9 cellular contexts compared by ENCODE assay signal in genomic region chr22:41415554-41415953, GRCh38. TPM values are rescaled to one million over a fixed set of nuclear protein-coding genes. Genes with fewer than 3 reads are reported as not detected.
DNase-seq lines count a peak whose midpoint lies in the region; ATAC-seq, FAIRE-seq and TF ChIP-seq lines count a peak whose summit lies in the region.
"Had no signal": no experiment of that assay in that cellular context is flagged by ENCODE, and none has a peak within 500 bp of the region (broad histone marks: within the 10 kb centered on the region; RNA-seq: fewer than 3 reads in every experiment).

No MANE protein-coding gene starts in this region.

- H3K4me1 Mint-ChIP-seq in activated CD4-positive, alpha-beta T cell treated with anti-CD3 and anti-CD28 coated beads, Interleukin-2, amount 10 ng/mL, durations not matched to agents 24 days and 14 days, result peaks cover 23% of the 10 kb centered on the region
- peaks cover 31% of the 10 kb centered on the region for H3K4me1 Mint-ChIP-seq in activated CD4-positive, alpha-beta memory T cell treated with anti-CD3 and anti-CD28 coated beads, Interleukin-2, amount 10 ng/mL, durations not matched to agents 7 days and 5 days

- H3K9me3 Mint-ChIP-seq in activated CD4-positive, alpha-beta T cell treated with anti-CD3 and anti-CD28 coated beads, Interleukin-2, amount 10 ng/mL, durations not matched to agents 24 days and 14 days, result no peaks in the 10 kb centered on the region
- no peaks in the 10 kb centered on the region for H3K9me3 Mint-ChIP-seq in activated CD4-positive, alpha-beta memory T cell treated with anti-CD3 and anti-CD28 coated beads, Interleukin-2, amount 10 ng/mL, durations not matched to agents 7 days and 5 days

- peaks cover 14% of the 10 kb centered on the region for H3K79me2 ChIP-seq in HepG2 (ENCODE audit: insufficient read depth, low read length)

- H3K4me1 ChIP-seq in HepG2 (ENCODE audit: insufficient read depth, low read length), result peaks cover 61% of the 10 kb centered on the region
- H3K4me1 ChIP-seq in stomach smooth muscle (ENCODE audit: control insufficient read depth, insufficient read depth, low read length), result peaks cover 74% of the 10 kb centered on the region

- no peak for ATAC-seq in HepG2
- no peak for ATAC-seq in HG03045 (IDR thresholded peaks at IDR 0.05; ENCODE audit: unreplicated experiment)

- peak overlapping the region; percentile 99 for H3K4me2 ChIP-seq in HepG2 (ENCODE audit: low read depth, low read length)

- H2AFZ ChIP-seq in HepG2 (ENCODE audit: low read length), result no peak overlapping the region

- H3K36me3 Mint-ChIP-seq in activated CD4-positive, alpha-beta T cell treated with anti-CD3 and anti-CD28 coated beads, Interleukin-2, amount 10 ng/mL, durations not matched to agents 24 days and 14 days (ENCODE audit: low read depth), result peaks cover 16% of the 10 kb centered on the region
- peaks cover 10% of the 10 kb centered on the region for H3K36me3 Mint-ChIP-seq in activated CD4-positive, alpha-beta memory T cell treated with anti-CD3 and anti-CD28 coated beads, Interleukin-2, amount 10 ng/mL, durations not matched to agents 7 days and 5 days (ENCODE audit: low read depth)

- no peak for TF ChIP-seq POLR2A in HepG2 (IDR thresholded peaks at IDR 0.05; ENCODE audit: insufficient read depth in 1 of 2, low read depth in 2 of 2, low read length in 2 of 2)

- no peak for TF ChIP-seq RAD21 in HepG2 (CRISPR knock-in tag; IDR thresholded peaks at IDR 0.05)

- POLR2A ChIA-PET in activated CD4-positive, alpha-beta memory T cell treated with anti-CD3 and anti-CD28 coated beads, Interleukin-2, amount 10 ng/mL, durations not matched to agents 7 days and 5 days (lab: Charles Lee), result interaction anchor here (3.6 kb wide), 1 partner anchor 53 kb away, joined by 20 read pairs; the partner anchor contains the start of genes ACO2 and PHF5A
- POLR2A ChIA-PET in HepG2 (lab: Yijun Ruan, JAX), result interaction anchor here (1.0 to 1.9 kb wide), 2 partner anchors 34 to 174 kb away, joined by 3 to 6 read pairs; partner anchors contain the start of genes PMM1 and TEF

- intact Hi-C loops in activated CD4-positive, alpha-beta T cell treated with anti-CD3 and anti-CD28 coated beads, Interleukin-2, amount 10 ng/mL, durations not matched to agents 24 days and 14 days (cut with micrococcal nuclease), result no loop called here
- intact Hi-C loops in HepG2 (cut with micrococcal nuclease; ENCODE audit: unreplicated experiment) (no loop called here), posterior cingulate gyrus (cut with DNase I) (no loop called here)

- FAIRE-seq in HepG2 (lab: Jason Lieb, UNC), result no peak

- no peaks in the 10 kb centered on the region for H3K27me3 Mint-ChIP-seq in activated CD4-positive, alpha-beta T cell treated with anti-CD3 and anti-CD28 coated beads, Interleukin-2, amount 10 ng/mL, durations not matched to agents 24 days and 14 days
- H3K27me3 Mint-ChIP-seq in activated CD4-positive, alpha-beta memory T cell treated with anti-CD3 and anti-CD28 coated beads, Interleukin-2, amount 10 ng/mL, durations not matched to agents 7 days and 5 days, result no peaks in the 10 kb centered on the region

- no peaks in the 10 kb centered on the region for H3K9me3 ChIP-seq in HepG2 (ENCODE audit: low read length)
- H3K9me3 ChIP-seq in stomach smooth muscle (ENCODE audit: control insufficient read depth in 2 of 2, low read length in 2 of 2), result no peaks in the 10 kb centered on the region

- no TSS peak for BruUV-seq in HepG2 (replicated peaks; lab: Mats Ljungman, UMichigan)

- H4K20me1 ChIP-seq in HepG2 (ENCODE audit: insufficient read depth, low read length), result no peaks in the 10 kb centered on the region

- peak overlapping the region; percentile 99 for H3K27ac ChIP-seq in HepG2 (ENCODE audit: extremely low read length, insufficient read depth, low read length)
- H3K27ac ChIP-seq in stomach smooth muscle (ENCODE audit: low read length), result peak overlapping the region; percentile 100
- H3K27ac ChIP-seq: cardiac muscle cell had no signal

- no peak for DNase-seq in activated CD4-positive, alpha-beta T cell treated with anti-CD3 and anti-CD28 coated beads, Interleukin-2, amount 10 ng/mL, durations not matched to agents 24 days and 14 days
- no peak for DNase-seq in activated CD4-positive, alpha-beta T cell treated with anti-CD3 and anti-CD28 coated beads for 48 hours
- DNase-seq in activated CD4-positive, alpha-beta memory T cell treated with anti-CD3 and anti-CD28 coated beads, Interleukin-2, amount 10 ng/mL, durations not matched to agents 7 days and 5 days, result no peak
- DNase-seq in HepG2 (ENCODE audit: low spot score) (no peak), middle frontal gyrus (ENCODE audit: extremely low spot score, low spot score) (no peak), posterior cingulate gyrus (no peak)

- TF ChIP-seq EP300 in HepG2 (IDR thresholded peaks at IDR 0.05; ENCODE audit: low read depth in 2 of 2, low read length in 2 of 2) (no peak), HepG2 (CRISPR knock-in tag; IDR thresholded peaks at IDR 0.05; ENCODE audit: borderline replicate concordance) (no peak)

- peak overlapping the region; percentile 60 for H3K27ac Mint-ChIP-seq in activated CD4-positive, alpha-beta T cell treated with anti-CD3 and anti-CD28 coated beads, Interleukin-2, amount 10 ng/mL, durations not matched to agents 24 days and 14 days
- peak overlapping the region; percentile 62 for H3K27ac Mint-ChIP-seq in activated CD4-positive, alpha-beta memory T cell treated with anti-CD3 and anti-CD28 coated beads, Interleukin-2, amount 10 ng/mL, durations not matched to agents 7 days and 5 days

- H3K36me3 ChIP-seq in HepG2 (replicated peaks in 1 of 2; ENCODE audit: control insufficient read depth in 1 of 2, insufficient read depth in 2 of 2, low read length in 2 of 2) (no peaks in the 10 kb centered on the region), stomach smooth muscle (ENCODE audit: control insufficient read depth in 2 of 2, insufficient read depth in 2 of 2, low read length in 2 of 2) (no peaks in the 10 kb centered on the region)
- H3K36me3 ChIP-seq: cardiac muscle cell had no signal

- no peaks in the 10 kb centered on the region; a peak in 1 of 5 replicates for H3K27me3 ChIP-seq in HepG2 (ENCODE audit: control insufficient read depth in 1 of 2, insufficient read depth in 2 of 2, low read length in 2 of 2)
- no peaks in the 10 kb centered on the region for H3K27me3 ChIP-seq in stomach smooth muscle (ENCODE audit: control insufficient read depth in 1 of 2, insufficient read depth in 2 of 2, low read length in 2 of 2)
- H3K27me3 ChIP-seq: cardiac muscle cell had no signal

- H3K9ac ChIP-seq in HepG2 (ENCODE audit: insufficient read depth, low read depth, low read length) (peak overlapping the region; percentile 44), stomach smooth muscle (ENCODE audit: low read length in 2 of 2) (peak overlapping the region; percentile 21 to 53)

- H3K4me3 Mint-ChIP-seq in activated CD4-positive, alpha-beta T cell treated with anti-CD3 and anti-CD28 coated beads, Interleukin-2, amount 10 ng/mL, durations not matched to agents 24 days and 14 days, result peak overlapping the region; percentile 99
- peak overlapping the region; percentile 97 for H3K4me3 Mint-ChIP-seq in activated CD4-positive, alpha-beta memory T cell treated with anti-CD3 and anti-CD28 coated beads, Interleukin-2, amount 10 ng/mL, durations not matched to agents 7 days and 5 days

- TF ChIP-seq CTCF in HepG2 (CRISPR knock-in tag; IDR thresholded peaks at IDR 0.05), result no peak

- CTCF ChIA-PET in activated CD4-positive, alpha-beta memory T cell treated with anti-CD3 and anti-CD28 coated beads, Interleukin-2, amount 10 ng/mL, durations not matched to agents 7 days and 5 days (lab: Charles Lee), result no interaction called here
- CTCF ChIA-PET in HepG2 (lab: Yijun Ruan, JAX; ENCODE audit: low intra/inter-chr PET ratio, low total read pairs), result no interaction called here

- 92% methylated on average over 3 of the region's 4 CpGs for WGBS in HepG2 (ENCODE audit: low lambda C conversion rate)

- H3K4me3 ChIP-seq in HepG2 (replicated peaks in 1 of 3; ENCODE audit: insufficient read depth in 1 of 3, low read depth in 2 of 3, low read length in 3 of 3) (peak overlapping the region in 1 of 3 experiments; percentile 95; a peak in 2 of 6 replicates), stomach smooth muscle (ENCODE audit: low read length in 2 of 2) (peak overlapping the region; percentile 22 to 29)
- H3K4me3 ChIP-seq: cardiac muscle cell had no signal

- in situ Hi-C loops in HepG2 (cut with HindIII; ENCODE audit: extremely low pct_ligation_motif_present, low pct_unique_long_range_greater_than_20kb), result no loop called here

RNA-seq across cellular contexts. Expression of gene TOB2, which starts 31.0 kb away (rescaled TPM):
- 41.4 and 42.7 TPM in 2 replicates for total RNA-seq in activated CD4-positive, alpha-beta T cell treated with anti-CD3 and anti-CD28 coated beads, Interleukin-2, amount 10 ng/mL, durations not matched to agents 24 days and 14 days
- total RNA-seq in activated CD4-positive, alpha-beta memory T cell treated with anti-CD3 and anti-CD28 coated beads, Interleukin-2, amount 10 ng/mL, durations not matched to agents 7 days and 5 days, result 10 to 100 TPM; 38.7 to 41.2 TPM
- 13.7 and 16.7 TPM in 2 replicates for total RNA-seq in HepG2 (2016; rRNA removed; fragmentation: Illumina TruSeq; extraction: Trizol)
- total RNA-seq in HepG2 (2016; cell fraction: cytosol; rRNA removed; fragmentation: Illumina TruSeq; extraction: Trizol; ENCODE audit: low read depth), result 2.7 and 2.9 TPM in 2 replicates
- total RNA-seq in HepG2 (2016; cell fraction: insoluble cytoplasmic fraction; rRNA removed; fragmentation: Illumina TruSeq; extraction: Trizol), result 14.1 and 14.3 TPM in 2 replicates
- total RNA-seq in HepG2 (2016; cell fraction: membrane; rRNA removed; fragmentation: Illumina TruSeq; extraction: Trizol), result 14.6 and 15.0 TPM in 2 replicates
- 14.9 and 16.2 TPM in 2 replicates for total RNA-seq in HepG2 (2016; cell fraction: nucleus; rRNA removed; fragmentation: Illumina TruSeq; extraction: Trizol)
- polyA plus RNA-seq in HepG2 (2011; rRNA removed), result 12.2 and 14.3 TPM in 2 replicates
- polyA plus RNA-seq in HepG2 (2011; cell fraction: cytosol; rRNA removed), result 9.6 and 10.9 TPM in 2 replicates
- polyA plus RNA-seq in HepG2 (2011; cell fraction: nucleus; rRNA removed), result 20.7 and 21.6 TPM in 2 replicates
- 12.6 and 16.8 TPM in 2 replicates for polyA plus RNA-seq in HepG2 (2012)
- 2.0 TPM in 2 replicates for polyA plus RNA-seq in HepG2 (2016; cell fraction: cytosol; fragmentation: Illumina TruSeq; extraction: Trizol; ENCODE audit: low read depth)
- polyA plus RNA-seq in HepG2 (2016; cell fraction: insoluble cytoplasmic fraction; fragmentation: Illumina TruSeq; extraction: Trizol; ENCODE audit: low read depth), result 19.1 and 21.8 TPM in 2 replicates
- 8.7 and 9.6 TPM in 2 replicates for polyA plus RNA-seq in HepG2 (2016; cell fraction: membrane; fragmentation: Illumina TruSeq; extraction: Trizol; ENCODE audit: low read depth)
- polyA plus RNA-seq in HepG2 (2016; cell fraction: nucleus; fragmentation: Illumina TruSeq; extraction: Trizol; ENCODE audit: insufficient read depth, low read depth), result 31.0 and 32.7 TPM in 2 replicates
- polyA minus RNA-seq in HepG2 (2011; rRNA and poly(A)+ RNA removed; ENCODE audit: low replicate concordance), result 15.4 and 25.4 TPM in 2 replicates
- polyA minus RNA-seq in HepG2 (2011; cell fraction: cytosol; rRNA and poly(A)+ RNA removed), result 14.9 TPM in 2 replicates
- 8.5 and 10.2 TPM in 2 replicates for polyA minus RNA-seq in HepG2 (2011; cell fraction: nucleus; rRNA and poly(A)+ RNA removed)

RNA-seq across cellular contexts. Expression of gene TEF, which starts 33.8 kb away (rescaled TPM):
- total RNA-seq in activated CD4-positive, alpha-beta T cell treated with anti-CD3 and anti-CD28 coated beads, Interleukin-2, amount 10 ng/mL, durations not matched to agents 24 days and 14 days, result 2.0 and 2.1 TPM in 2 replicates
- 1 to 10 TPM; 2.3 to 3.3 TPM for total RNA-seq in activated CD4-positive, alpha-beta memory T cell treated with anti-CD3 and anti-CD28 coated beads, Interleukin-2, amount 10 ng/mL, durations not matched to agents 7 days and 5 days
- 7.6 and 8.2 TPM in 2 replicates for total RNA-seq in HepG2 (2016; rRNA removed; fragmentation: Illumina TruSeq; extraction: Trizol)
- total RNA-seq in HepG2 (2016; cell fraction: cytosol; rRNA removed; fragmentation: Illumina TruSeq; extraction: Trizol; ENCODE audit: low read depth), result 1.2 and 1.4 TPM in 2 replicates
- 6.8 and 7.9 TPM in 2 replicates for total RNA-seq in HepG2 (2016; cell fraction: insoluble cytoplasmic fraction; rRNA removed; fragmentation: Illumina TruSeq; extraction: Trizol)
- 4.4 and 4.7 TPM in 2 replicates for total RNA-seq in HepG2 (2016; cell fraction: membrane; rRNA removed; fragmentation: Illumina TruSeq; extraction: Trizol)
- 4.9 and 6.0 TPM in 2 replicates for total RNA-seq in HepG2 (2016; cell fraction: nucleus; rRNA removed; fragmentation: Illumina TruSeq; extraction: Trizol)
- 11.2 and 13.9 TPM in 2 replicates for polyA plus RNA-seq in HepG2 (2011; rRNA removed)
- polyA plus RNA-seq in HepG2 (2011; cell fraction: cytosol; rRNA removed), result 7.0 and 7.4 TPM in 2 replicates
- 11.3 and 13.2 TPM in 2 replicates for polyA plus RNA-seq in HepG2 (2011; cell fraction: nucleus; rRNA removed)
- polyA plus RNA-seq in HepG2 (2012), result 4.4 and 5.9 TPM in 2 replicates
- polyA plus RNA-seq in HepG2 (2016; cell fraction: cytosol; fragmentation: Illumina TruSeq; extraction: Trizol; ENCODE audit: low read depth), result 0.47 and 0.59 TPM in 2 replicates
- polyA plus RNA-seq in HepG2 (2016; cell fraction: insoluble cytoplasmic fraction; fragmentation: Illumina TruSeq; extraction: Trizol; ENCODE audit: low read depth), result 5.6 and 6.0 TPM in 2 replicates
- polyA plus RNA-seq in HepG2 (2016; cell fraction: membrane; fragmentation: Illumina TruSeq; extraction: Trizol; ENCODE audit: low read depth), result 2.1 and 2.3 TPM in 2 replicates
- 7.1 and 7.2 TPM in 2 replicates for polyA plus RNA-seq in HepG2 (2016; cell fraction: nucleus; fragmentation: Illumina TruSeq; extraction: Trizol; ENCODE audit: insufficient read depth, low read depth)
- polyA minus RNA-seq in HepG2 (2011; rRNA and poly(A)+ RNA removed; ENCODE audit: low replicate concordance), result 7.9 and 26.0 TPM in 2 replicates
- polyA minus RNA-seq in HepG2 (2011; cell fraction: cytosol; rRNA and poly(A)+ RNA removed), result 7.2 and 7.3 TPM in 2 replicates
- polyA minus RNA-seq in HepG2 (2011; cell fraction: nucleus; rRNA and poly(A)+ RNA removed), result 4.7 and 5.0 TPM in 2 replicates

RNA-seq across cellular contexts. Expression of gene PHF5A, which starts 52.9 kb away (rescaled TPM):
- 90.3 and 98.3 TPM in 2 replicates for total RNA-seq in activated CD4-positive, alpha-beta T cell treated with anti-CD3 and anti-CD28 coated beads, Interleukin-2, amount 10 ng/mL, durations not matched to agents 24 days and 14 days
- total RNA-seq in activated CD4-positive, alpha-beta memory T cell treated with anti-CD3 and anti-CD28 coated beads, Interleukin-2, amount 10 ng/mL, durations not matched to agents 7 days and 5 days, result 10 to 100 TPM; 43.9 to 55.3 TPM
- 105 and 154 TPM in 2 replicates for total RNA-seq in HepG2 (2016; rRNA removed; fragmentation: Illumina TruSeq; extraction: Trizol)
- 34.8 TPM in 2 replicates for total RNA-seq in HepG2 (2016; cell fraction: cytosol; rRNA removed; fragmentation: Illumina TruSeq; extraction: Trizol; ENCODE audit: low read depth)
- 107 and 165 TPM in 2 replicates for total RNA-seq in HepG2 (2016; cell fraction: insoluble cytoplasmic fraction; rRNA removed; fragmentation: Illumina TruSeq; extraction: Trizol)
- total RNA-seq in HepG2 (2016; cell fraction: membrane; rRNA removed; fragmentation: Illumina TruSeq; extraction: Trizol), result 55.9 and 58.9 TPM in 2 replicates
- 38.4 and 43.4 TPM in 2 replicates for total RNA-seq in HepG2 (2016; cell fraction: nucleus; rRNA removed; fragmentation: Illumina TruSeq; extraction: Trizol)
- 50.7 and 56.6 TPM in 2 replicates for polyA plus RNA-seq in HepG2 (2011; rRNA removed)
- polyA plus RNA-seq in HepG2 (2011; cell fraction: cytosol; rRNA removed), result 43.0 and 50.6 TPM in 2 replicates
- 14.8 and 17.9 TPM in 2 replicates for polyA plus RNA-seq in HepG2 (2011; cell fraction: nucleus; rRNA removed)
- 42.0 and 46.3 TPM in 2 replicates for polyA plus RNA-seq in HepG2 (2012)
- polyA plus RNA-seq in HepG2 (2016; cell fraction: cytosol; fragmentation: Illumina TruSeq; extraction: Trizol; ENCODE audit: low read depth), result 22.7 and 24.1 TPM in 2 replicates
- 141 and 153 TPM in 2 replicates for polyA plus RNA-seq in HepG2 (2016; cell fraction: insoluble cytoplasmic fraction; fragmentation: Illumina TruSeq; extraction: Trizol; ENCODE audit: low read depth)
- polyA plus RNA-seq in HepG2 (2016; cell fraction: membrane; fragmentation: Illumina TruSeq; extraction: Trizol; ENCODE audit: low read depth), result 38.6 and 42.2 TPM in 2 replicates
- polyA plus RNA-seq in HepG2 (2016; cell fraction: nucleus; fragmentation: Illumina TruSeq; extraction: Trizol; ENCODE audit: insufficient read depth, low read depth), result 44.4 and 50.2 TPM in 2 replicates
- 22.2 and 41.1 TPM in 2 replicates for polyA minus RNA-seq in HepG2 (2011; rRNA and poly(A)+ RNA removed; ENCODE audit: low replicate concordance)
- 11.8 and 12.4 TPM in 2 replicates for polyA minus RNA-seq in HepG2 (2011; cell fraction: cytosol; rRNA and poly(A)+ RNA removed)
- 14.3 and 15.1 TPM in 2 replicates for polyA minus RNA-seq in HepG2 (2011; cell fraction: nucleus; rRNA and poly(A)+ RNA removed)

RNA-seq across cellular contexts. Expression of gene ACO2, which starts 53.4 kb away (rescaled TPM):
- 103 and 104 TPM in 2 replicates for total RNA-seq in activated CD4-positive, alpha-beta T cell treated with anti-CD3 and anti-CD28 coated beads, Interleukin-2, amount 10 ng/mL, durations not matched to agents 24 days and 14 days
- 10 to 100 TPM; 69.9 to 72.2 TPM for total RNA-seq in activated CD4-positive, alpha-beta memory T cell treated with anti-CD3 and anti-CD28 coated beads, Interleukin-2, amount 10 ng/mL, durations not matched to agents 7 days and 5 days
- total RNA-seq in HepG2 (2016; rRNA removed; fragmentation: Illumina TruSeq; extraction: Trizol), result 39.3 and 45.6 TPM in 2 replicates
- total RNA-seq in HepG2 (2016; cell fraction: cytosol; rRNA removed; fragmentation: Illumina TruSeq; extraction: Trizol; ENCODE audit: low read depth), result 34.7 and 46.3 TPM in 2 replicates
- 35.3 and 49.1 TPM in 2 replicates for total RNA-seq in HepG2 (2016; cell fraction: insoluble cytoplasmic fraction; rRNA removed; fragmentation: Illumina TruSeq; extraction: Trizol)
- total RNA-seq in HepG2 (2016; cell fraction: membrane; rRNA removed; fragmentation: Illumina TruSeq; extraction: Trizol), result 68.4 and 83.2 TPM in 2 replicates
- 37.1 and 37.3 TPM in 2 replicates for total RNA-seq in HepG2 (2016; cell fraction: nucleus; rRNA removed; fragmentation: Illumina TruSeq; extraction: Trizol)
- polyA plus RNA-seq in HepG2 (2011; rRNA removed), result 19.2 and 19.4 TPM in 2 replicates
- polyA plus RNA-seq in HepG2 (2011; cell fraction: cytosol; rRNA removed), result 34.8 and 36.5 TPM in 2 replicates
- 61.6 and 75.9 TPM in 2 replicates for polyA plus RNA-seq in HepG2 (2011; cell fraction: nucleus; rRNA removed)
- polyA plus RNA-seq in HepG2 (2012), result 57.9 and 62.9 TPM in 2 replicates
- 61.5 and 78.5 TPM in 2 replicates for polyA plus RNA-seq in HepG2 (2016; cell fraction: cytosol; fragmentation: Illumina TruSeq; extraction: Trizol; ENCODE audit: low read depth)
- 39.9 and 50.2 TPM in 2 replicates for polyA plus RNA-seq in HepG2 (2016; cell fraction: insoluble cytoplasmic fraction; fragmentation: Illumina TruSeq; extraction: Trizol; ENCODE audit: low read depth)
- polyA plus RNA-seq in HepG2 (2016; cell fraction: membrane; fragmentation: Illumina TruSeq; extraction: Trizol; ENCODE audit: low read depth), result 77.9 and 110 TPM in 2 replicates
- 51.9 and 54.4 TPM in 2 replicates for polyA plus RNA-seq in HepG2 (2016; cell fraction: nucleus; fragmentation: Illumina TruSeq; extraction: Trizol; ENCODE audit: insufficient read depth, low read depth)
- polyA minus RNA-seq in HepG2 (2011; rRNA and poly(A)+ RNA removed; ENCODE audit: low replicate concordance), result 18.9 and 35.9 TPM in 2 replicates
- polyA minus RNA-seq in HepG2 (2011; cell fraction: cytosol; rRNA and poly(A)+ RNA removed), result 31.6 and 35.4 TPM in 2 replicates
- polyA minus RNA-seq in HepG2 (2011; cell fraction: nucleus; rRNA and poly(A)+ RNA removed), result 29.2 and 32.8 TPM in 2 replicates
